In the genomic region with DNA sequence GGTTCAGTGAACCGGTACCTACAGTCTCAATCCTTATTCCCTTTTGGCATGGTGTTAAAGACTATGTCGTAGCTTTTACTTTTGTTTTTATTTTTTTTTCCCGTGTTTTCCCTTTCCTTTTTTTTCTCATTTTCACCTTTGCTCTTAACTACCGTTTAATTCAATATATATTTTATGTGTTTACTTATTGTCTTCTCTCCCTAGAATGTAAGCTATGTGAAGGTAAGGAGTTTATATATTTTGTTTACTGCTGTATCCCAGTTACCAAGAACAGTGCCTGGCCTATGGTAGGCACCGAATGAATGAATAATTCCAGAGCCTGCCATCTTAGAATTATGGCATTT, we compare ENCODE assay signal across 8 cellular contexts. TPM values are rescaled to one million over a fixed set of nuclear protein-coding genes. Genes with fewer than 3 reads are reported as not detected.
DNase-seq lines count a peak whose midpoint lies in the region; ATAC-seq, FAIRE-seq and TF ChIP-seq lines count a peak whose summit lies in the region.

No MANE protein-coding gene starts in this region.

- H3K4me3 Mint-ChIP-seq in activated CD4-positive, alpha-beta T cell treated with anti-CD3 and anti-CD28 coated beads for 36 hours: peak overlapping the region; percentile 88

- peaks cover 58% of the 10 kb centered on the region for H3K36me3 Mint-ChIP-seq in activated CD4-positive, alpha-beta T cell treated with anti-CD3 and anti-CD28 coated beads for 36 hours (ENCODE audit: low read depth)
- peaks cover 30 to 69% of the 10 kb centered on the region in 2 donors for H3K36me3 Mint-ChIP-seq in activated naive CD4-positive, alpha-beta T cell treated with anti-CD3 and anti-CD28 coated beads, Interleukin-2, amount 50 U/mL, for 72 hours

- no peak for TF ChIP-seq POLR2A in testis (IDR thresholded peaks at IDR 0.05)

- TF ChIP-seq CTCF in keratinocyte (optimal IDR thresholded peaks at IDR 0.05 in 1 of 3, IDR thresholded peaks at IDR 0.05 in 1 of 3, conservative IDR thresholded peaks at IDR 0.05 in 1 of 3; ENCODE audit: extremely low read depth in 1 of 3, insufficient read depth in 2 of 3, low read length in 3 of 3) (no peak), testis (IDR thresholded peaks at IDR 0.05) (no peak)

- H3K27me3 ChIP-seq in keratinocyte (ENCODE audit: control insufficient read depth, extremely low read depth, insufficient read depth, low read length): no peaks in the 10 kb centered on the region
- H3K27me3 ChIP-seq in testis: no peaks in the 10 kb centered on the region

- no peak for FAIRE-seq in keratinocyte (lab: Jason Lieb, UNC)

- peak overlapping the region; percentile 40 for H3K27ac ChIP-seq in keratinocyte (ENCODE audit: control insufficient read depth, insufficient read depth, low read length)
- H3K27ac ChIP-seq in testis: peak overlapping the region in 1 of 2 donors; percentile 94

- peak overlapping the region; percentile 84 for H3K4me2 ChIP-seq in keratinocyte (ENCODE audit: control insufficient read depth, extremely low read depth, insufficient read depth, low read depth, low read length)

- H3K36me3 ChIP-seq in keratinocyte (ENCODE audit: control insufficient read depth in 2 of 2, extremely low read depth in 1 of 2, insufficient read depth in 2 of 2, low read length in 2 of 2) (peaks cover 3 to 8% of the 10 kb centered on the region in 2 experiments), testis (ENCODE audit: low read depth, missing control alignments) (no peaks in the 10 kb centered on the region)

- dilution Hi-C loops in keratinocyte (cut with MboI; ENCODE audit: extremely low pct_ligation_motif_present, low sequenced_read_pairs): no loop called here

- H3K9ac ChIP-seq in keratinocyte (ENCODE audit: control insufficient read depth, extremely low read depth, insufficient read depth, low read length): peak overlapping the region; percentile 66

- no peaks in the 10 kb centered on the region for H3K9me1 ChIP-seq in keratinocyte (ENCODE audit: control insufficient read depth, extremely low read depth, insufficient read depth, low read length)

- peak overlapping the region; percentile 94 for H3K27ac Mint-ChIP-seq in activated CD4-positive, alpha-beta T cell treated with anti-CD3 and anti-CD28 coated beads for 36 hours
- H3K27ac Mint-ChIP-seq in activated naive CD4-positive, alpha-beta T cell treated with anti-CD3 and anti-CD28 coated beads, Interleukin-2, amount 50 U/mL, for 72 hours: peak overlapping the region; percentile 93 to 98

- H3K4me3 ChIP-seq in keratinocyte (ENCODE audit: control insufficient read depth in 2 of 3, extremely low read depth in 1 of 3, insufficient read depth in 2 of 3, low read depth in 1 of 3, low read length in 3 of 3) (peak overlapping the region; percentile 40 to 66 (median 52)), testis (peak overlapping the region; percentile 74 to 76)

- H4K20me1 ChIP-seq in keratinocyte (ENCODE audit: control insufficient read depth, extremely low read depth, insufficient read depth, low read length): no peaks in the 10 kb centered on the region

- WGBS in testis, 2 donors: 20 to 23% methylated on average over 5 of the region's 5 CpGs

- DNase-seq in activated CD4-positive, alpha-beta T cell treated with anti-CD3 and anti-CD28 coated beads for 36 hours: no peak
- no peak for DNase-seq in activated CD4-positive, alpha-beta T cell treated with anti-CD3 and anti-CD28 coated beads, Interleukin-2, amount 50 U/mL, for 48 hours
- no peak for DNase-seq in activated naive CD4-positive, alpha-beta T cell treated with anti-CD3 and anti-CD28 coated beads, Interleukin-2, amount 50 U/mL, for 72 hours (ENCODE audit: low spot score in 2 of 2)
- DNase-seq in keratinocyte (ENCODE audit: low read depth, low spot score): no peak
- DNase-seq in testis: no peak
- no peak for DNase-seq in NOMO-1 (lab: John Stamatoyannopoulos, UW; ENCODE audit: unreplicated experiment in 2 of 2)
- no peak for DNase-seq in germinal center (ENCODE audit: low spot score)
- DNase-seq in NCI-H345 (lab: John Stamatoyannopoulos, UW): no peak

- peak overlapping the region; percentile 34 for H2AFZ ChIP-seq in keratinocyte (ENCODE audit: control insufficient read depth, low read length)

- no peaks in the 10 kb centered on the region for H3K9me3 ChIP-seq in keratinocyte (ENCODE audit: control insufficient read depth, low read depth, low read length)
- no peaks in the 10 kb centered on the region for H3K9me3 ChIP-seq in testis

- CTCF ChIA-PET in activated CD4-positive, alpha-beta T cell treated with anti-CD3 and anti-CD28 coated beads for 36 hours (lab: Charles Lee): interaction anchor here (0.6 to 1.1 kb wide), 6 partner anchors 10 to 37 kb away, joined by 3 to 4 read pairs (median 3); no protein-coding TSS in a partner anchor

- H3K27me3 Mint-ChIP-seq in activated CD4-positive, alpha-beta T cell treated with anti-CD3 and anti-CD28 coated beads for 36 hours: no peaks in the 10 kb centered on the region

- peaks cover 3% of the 10 kb centered on the region for H3K79me2 ChIP-seq in keratinocyte (ENCODE audit: control insufficient read depth, insufficient read depth, low read length)

- ATAC-seq in activated CD4-positive, alpha-beta T cell treated with anti-CD3 and anti-CD28 coated beads for 36 hours: no peak
- no peak for ATAC-seq in activated naive CD4-positive, alpha-beta T cell treated with anti-CD3 and anti-CD28 coated beads, Interleukin-2, amount 50 U/mL, for 72 hours

- POLR2A ChIA-PET in activated CD4-positive, alpha-beta T cell treated with anti-CD3 and anti-CD28 coated beads for 36 hours (lab: Charles Lee): no interaction called here

- intact Hi-C loops in activated CD4-positive, alpha-beta T cell treated with anti-CD3 and anti-CD28 coated beads for 36 hours (cut with DNase I, micrococcal nuclease): loop anchor here (1.0 to 2.0 kb wide), 3 partner anchors 13 to 288 kb away; partner anchors contain the start of genes EIF2B2 (in 2 of the 2), ACYP1 (in 1 of the 2) and YLPM1 (in 1 of the 2)
- intact Hi-C loops in testis (cut with DNase I; ENCODE audit: low total_unique reads): no loop called here

- peaks cover 70% of the 10 kb centered on the region for H3K4me1 Mint-ChIP-seq in activated CD4-positive, alpha-beta T cell treated with anti-CD3 and anti-CD28 coated beads for 36 hours

- H3K4me1 ChIP-seq in keratinocyte (ENCODE audit: control insufficient read depth, extremely low read depth, insufficient read depth, low read length) (peaks cover 20% of the 10 kb centered on the region), testis (peaks cover 17% of the 10 kb centered on the region)

- peaks cover 1% of the 10 kb centered on the region for H3K9me3 Mint-ChIP-seq in activated CD4-positive, alpha-beta T cell treated with anti-CD3 and anti-CD28 coated beads for 36 hours (ENCODE audit: low read depth)
- no peaks in the 10 kb centered on the region for H3K9me3 Mint-ChIP-seq in activated naive CD4-positive, alpha-beta T cell treated with anti-CD3 and anti-CD28 coated beads, Interleukin-2, amount 50 U/mL, for 72 hours

RNA-seq across cellular contexts. Expression of gene MLH3, which starts 0.3 kb away (rescaled TPM):
- total RNA-seq in activated CD4-positive, alpha-beta T cell treated with anti-CD3 and anti-CD28 coated beads for 36 hours: 10 to 100 TPM; 28.1 to 30.8 TPM
- total RNA-seq in activated naive CD4-positive, alpha-beta T cell treated with anti-CD3 and anti-CD28 coated beads, Interleukin-2, amount 50 U/mL, for 72 hours: 10 to 100 TPM; 28.7 to 32.9 TPM
- 8.8 to 13.8 TPM (median 13.0 TPM) in 3 replicates for polyA plus RNA-seq in keratinocyte
- 6.0 TPM for polyA plus RNA-seq in keratinocyte (2011; ENCODE audit: low read depth)
- 4.3 and 10.2 TPM in 2 replicates for polyA plus RNA-seq in keratinocyte (2011; cell fraction: cytosol; rRNA removed)
- 24.2 and 25.3 TPM in 2 replicates for polyA plus RNA-seq in keratinocyte (2011; cell fraction: nucleus; rRNA removed)
- 6.8 and 9.0 TPM in 2 replicates for polyA plus RNA-seq in keratinocyte (2012; ENCODE audit: low replicate concordance)
- polyA minus RNA-seq in keratinocyte: 11.0 to 25.6 TPM (median 12.0 TPM) in 3 replicates
- polyA minus RNA-seq in keratinocyte (2011; cell fraction: cytosol; rRNA and poly(A)+ RNA removed): 3.3 TPM
- 12.9 and 23.2 TPM in 2 replicates for polyA minus RNA-seq in keratinocyte (2011; cell fraction: nucleus; rRNA and poly(A)+ RNA removed)
- 10 to 100 TPM; 31.8 to 36.2 TPM for total RNA-seq in testis
- polyA plus RNA-seq in testis (ENCODE audit: insufficient read depth, low read depth, low replicate concordance): 21.5 TPM

RNA-seq across cellular contexts. Expression of gene ACYP1, which starts 12.3 kb away (rescaled TPM):
- total RNA-seq in activated CD4-positive, alpha-beta T cell treated with anti-CD3 and anti-CD28 coated beads for 36 hours: 10 to 100 TPM; 37.0 to 40.2 TPM
- 10 to 100 TPM; 33.9 to 58.6 TPM for total RNA-seq in activated naive CD4-positive, alpha-beta T cell treated with anti-CD3 and anti-CD28 coated beads, Interleukin-2, amount 50 U/mL, for 72 hours
- 16.7 to 32.9 TPM (median 19.8 TPM) in 3 replicates for polyA plus RNA-seq in keratinocyte
- 7.5 TPM for polyA plus RNA-seq in keratinocyte (2011; ENCODE audit: low read depth)
- 20.2 and 21.7 TPM in 2 replicates for polyA plus RNA-seq in keratinocyte (2011; cell fraction: cytosol; rRNA removed)
- polyA plus RNA-seq in keratinocyte (2011; cell fraction: nucleus; rRNA removed): 21.1 and 32.7 TPM in 2 replicates
- 16.4 and 18.7 TPM in 2 replicates for polyA plus RNA-seq in keratinocyte (2012; ENCODE audit: low replicate concordance)
- 1.2 to 7.2 TPM in 2 of 3 replicates, not detected in the other for polyA minus RNA-seq in keratinocyte
- polyA minus RNA-seq in keratinocyte (2011; cell fraction: cytosol; rRNA and poly(A)+ RNA removed): not detected
- polyA minus RNA-seq in keratinocyte (2011; cell fraction: nucleus; rRNA and poly(A)+ RNA removed): 2.3 and 6.7 TPM in 2 replicates
- total RNA-seq in testis: 10 to 100 TPM; 20.1 to 24.4 TPM
- polyA plus RNA-seq in testis (ENCODE audit: insufficient read depth, low read depth, low replicate concordance): 38.8 TPM

RNA-seq across cellular contexts. Expression of gene ZC2HC1C, which starts 17.9 kb away (rescaled TPM):
- total RNA-seq in activated CD4-positive, alpha-beta T cell treated with anti-CD3 and anti-CD28 coated beads for 36 hours: 1 to 10 TPM; 1.2 to 1.3 TPM
- 1 to 10 TPM; 1.5 to 1.8 TPM for total RNA-seq in activated naive CD4-positive, alpha-beta T cell treated with anti-CD3 and anti-CD28 coated beads, Interleukin-2, amount 50 U/mL, for 72 hours
- 0.23 to 0.68 TPM (median 0.32 TPM) in 3 replicates for polyA plus RNA-seq in keratinocyte
- polyA plus RNA-seq in keratinocyte (2011; ENCODE audit: low read depth): 0.24 TPM
- polyA plus RNA-seq in keratinocyte (2011; cell fraction: cytosol; rRNA removed): 0.38 and 0.47 TPM in 2 replicates
- polyA plus RNA-seq in keratinocyte (2011; cell fraction: nucleus; rRNA removed): 0.56 and 0.96 TPM in 2 replicates
- polyA plus RNA-seq in keratinocyte (2012; ENCODE audit: low replicate concordance): 0.32 and 0.57 TPM in 2 replicates
- 1.0 to 1.1 TPM in 2 of 3 replicates, not detected in the other for polyA minus RNA-seq in keratinocyte
- polyA minus RNA-seq in keratinocyte (2011; cell fraction: cytosol; rRNA and poly(A)+ RNA removed): not detected
- 0.32 TPM in 1 of 2 replicates, not detected in the other for polyA minus RNA-seq in keratinocyte (2011; cell fraction: nucleus; rRNA and poly(A)+ RNA removed)
- total RNA-seq in testis: 10 to 100 TPM; 35.2 to 63.5 TPM
- polyA plus RNA-seq in testis (ENCODE audit: insufficient read depth, low read depth, low replicate concordance): 233 TPM

RNA-seq across cellular contexts. Expression of gene EIF2B2, which starts 48.8 kb away (rescaled TPM):
- total RNA-seq in activated CD4-positive, alpha-beta T cell treated with anti-CD3 and anti-CD28 coated beads for 36 hours: 10 to 100 TPM; 55.6 to 69.8 TPM
- 10 to 100 TPM; 40.1 to 63.7 TPM for total RNA-seq in activated naive CD4-positive, alpha-beta T cell treated with anti-CD3 and anti-CD28 coated beads, Interleukin-2, amount 50 U/mL, for 72 hours
- polyA plus RNA-seq in keratinocyte: 112 to 114 TPM (median 113 TPM) in 3 replicates
- polyA plus RNA-seq in keratinocyte (2011; ENCODE audit: low read depth): 21.6 TPM
- polyA plus RNA-seq in keratinocyte (2011; cell fraction: cytosol; rRNA removed): 98.8 and 122 TPM in 2 replicates
- 81.7 and 85.0 TPM in 2 replicates for polyA plus RNA-seq in keratinocyte (2011; cell fraction: nucleus; rRNA removed)
- polyA plus RNA-seq in keratinocyte (2012; ENCODE audit: low replicate concordance): 68.5 and 72.2 TPM in 2 replicates
- polyA minus RNA-seq in keratinocyte: 51.9 to 58.9 TPM (median 54.6 TPM) in 3 replicates
- polyA minus RNA-seq in keratinocyte (2011; cell fraction: cytosol; rRNA and poly(A)+ RNA removed): 40.7 TPM
- 13.5 and 29.6 TPM in 2 replicates for polyA minus RNA-seq in keratinocyte (2011; cell fraction: nucleus; rRNA and poly(A)+ RNA removed)
- total RNA-seq in testis: 10 to 100 TPM; 39.4 to 40.4 TPM
- 124 TPM for polyA plus RNA-seq in testis (ENCODE audit: insufficient read depth, low read depth, low replicate concordance)

Comparison
In these comparisons a context has a peak if more than half of its experiments do, and no peak if none do; other contexts are left out.
1. RNA of gene ZC2HC1C, which starts 17.9 kb away (total RNA-seq): 35.2 to 63.5 TPM in testis; 1.5 to 1.8 TPM in activated naive CD4-positive, alpha-beta T cell treated with anti-CD3 and anti-CD28 coated beads, Interleukin-2, amount 50 U/mL, for 72 hours and 1.2 to 1.3 TPM in activated CD4-positive, alpha-beta T cell treated with anti-CD3 and anti-CD28 coated beads for 36 hours; every median in the first group is over 10 times any median in the second.